Comparison of ENCODE assay signal across 1 cellular context in the genomic region with DNA sequence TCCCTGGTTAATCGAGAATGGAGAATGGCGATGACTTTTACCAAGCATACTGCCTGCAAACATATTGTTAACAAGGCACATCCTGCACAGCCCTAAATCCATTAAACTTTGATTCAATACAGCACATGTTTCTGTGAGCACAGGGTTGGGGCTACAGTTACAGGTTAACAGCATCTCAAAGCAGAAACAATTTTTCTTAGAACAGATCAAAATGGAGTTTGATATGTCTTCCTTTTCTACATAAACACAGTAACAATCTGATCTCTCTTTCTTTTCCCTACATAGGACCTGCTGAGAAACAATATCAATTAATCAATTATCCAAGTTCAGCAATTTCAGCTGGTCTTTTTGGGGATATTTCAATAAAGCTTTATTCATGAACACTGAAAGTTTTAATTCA.
A peak's percentile ranks its signal among the peaks of the same experiment; 100 is the strongest.
TF ChIP-seq lines count a peak whose summit lies in the region.
"Not testable (repeated sequence)": the region's sequence is repeated elsewhere in the genome, so short reads cannot be mapped to it uniquely, and the experiment has no call there.

No MANE protein-coding gene starts in this region.

TF ChIP-seq in K562, 482 proteins besides CTCF, POLR2A, EP300 and RAD21 (continued from another document):
- not testable (repeated sequence) for TF ChIP-seq NR4A1 (CRISPR knock-in tag; IDR thresholded peaks at IDR 0.05)
- peak; percentile 51; the same call in 1 of the 2 replicates for TF ChIP-seq NR4A1 (tag; IDR thresholded peaks at IDR 0.05)
- TF ChIP-seq, protein P1, sequence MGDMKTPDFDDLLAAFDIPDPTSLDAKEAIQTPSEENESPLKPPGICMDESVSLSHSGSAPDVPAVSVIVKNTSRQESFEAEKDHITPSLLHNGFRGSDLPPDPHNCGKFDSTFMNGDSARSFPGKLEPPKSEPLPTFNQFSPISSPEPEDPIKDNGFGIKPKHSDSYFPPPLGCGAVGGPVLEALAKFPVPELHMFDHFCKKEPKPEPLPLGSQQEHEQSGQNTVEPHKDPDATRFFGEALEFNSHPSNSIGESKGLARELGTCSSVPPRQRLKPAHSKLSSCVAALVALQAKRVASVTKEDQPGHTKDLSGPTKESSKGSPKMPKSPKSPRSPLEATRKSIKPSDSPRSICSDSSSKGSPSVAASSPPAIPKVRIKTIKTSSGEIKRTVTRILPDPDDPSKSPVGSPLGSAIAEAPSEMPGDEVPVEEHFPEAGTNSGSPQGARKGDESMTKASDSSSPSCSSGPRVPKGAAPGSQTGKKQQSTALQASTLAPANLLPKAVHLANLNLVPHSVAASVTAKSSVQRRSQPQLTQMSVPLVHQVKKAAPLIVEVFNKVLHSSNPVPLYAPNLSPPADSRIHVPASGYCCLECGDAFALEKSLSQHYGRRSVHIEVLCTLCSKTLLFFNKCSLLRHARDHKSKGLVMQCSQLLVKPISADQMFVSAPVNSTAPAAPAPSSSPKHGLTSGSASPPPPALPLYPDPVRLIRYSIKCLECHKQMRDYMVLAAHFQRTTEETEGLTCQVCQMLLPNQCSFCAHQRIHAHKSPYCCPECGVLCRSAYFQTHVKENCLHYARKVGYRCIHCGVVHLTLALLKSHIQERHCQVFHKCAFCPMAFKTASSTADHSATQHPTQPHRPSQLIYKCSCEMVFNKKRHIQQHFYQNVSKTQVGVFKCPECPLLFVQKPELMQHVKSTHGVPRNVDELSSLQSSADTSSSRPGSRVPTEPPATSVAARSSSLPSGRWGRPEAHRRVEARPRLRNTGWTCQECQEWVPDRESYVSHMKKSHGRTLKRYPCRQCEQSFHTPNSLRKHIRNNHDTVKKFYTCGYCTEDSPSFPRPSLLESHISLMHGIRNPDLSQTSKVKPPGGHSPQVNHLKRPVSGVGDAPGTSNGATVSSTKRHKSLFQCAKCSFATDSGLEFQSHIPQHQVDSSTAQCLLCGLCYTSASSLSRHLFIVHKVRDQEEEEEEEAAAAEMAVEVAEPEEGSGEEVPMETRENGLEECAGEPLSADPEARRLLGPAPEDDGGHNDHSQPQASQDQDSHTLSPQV (IDR thresholded peaks at IDR 0.05) = peak; percentile 83; the same call in 1 of the 2 replicates
- TF ChIP-seq, protein P2, sequence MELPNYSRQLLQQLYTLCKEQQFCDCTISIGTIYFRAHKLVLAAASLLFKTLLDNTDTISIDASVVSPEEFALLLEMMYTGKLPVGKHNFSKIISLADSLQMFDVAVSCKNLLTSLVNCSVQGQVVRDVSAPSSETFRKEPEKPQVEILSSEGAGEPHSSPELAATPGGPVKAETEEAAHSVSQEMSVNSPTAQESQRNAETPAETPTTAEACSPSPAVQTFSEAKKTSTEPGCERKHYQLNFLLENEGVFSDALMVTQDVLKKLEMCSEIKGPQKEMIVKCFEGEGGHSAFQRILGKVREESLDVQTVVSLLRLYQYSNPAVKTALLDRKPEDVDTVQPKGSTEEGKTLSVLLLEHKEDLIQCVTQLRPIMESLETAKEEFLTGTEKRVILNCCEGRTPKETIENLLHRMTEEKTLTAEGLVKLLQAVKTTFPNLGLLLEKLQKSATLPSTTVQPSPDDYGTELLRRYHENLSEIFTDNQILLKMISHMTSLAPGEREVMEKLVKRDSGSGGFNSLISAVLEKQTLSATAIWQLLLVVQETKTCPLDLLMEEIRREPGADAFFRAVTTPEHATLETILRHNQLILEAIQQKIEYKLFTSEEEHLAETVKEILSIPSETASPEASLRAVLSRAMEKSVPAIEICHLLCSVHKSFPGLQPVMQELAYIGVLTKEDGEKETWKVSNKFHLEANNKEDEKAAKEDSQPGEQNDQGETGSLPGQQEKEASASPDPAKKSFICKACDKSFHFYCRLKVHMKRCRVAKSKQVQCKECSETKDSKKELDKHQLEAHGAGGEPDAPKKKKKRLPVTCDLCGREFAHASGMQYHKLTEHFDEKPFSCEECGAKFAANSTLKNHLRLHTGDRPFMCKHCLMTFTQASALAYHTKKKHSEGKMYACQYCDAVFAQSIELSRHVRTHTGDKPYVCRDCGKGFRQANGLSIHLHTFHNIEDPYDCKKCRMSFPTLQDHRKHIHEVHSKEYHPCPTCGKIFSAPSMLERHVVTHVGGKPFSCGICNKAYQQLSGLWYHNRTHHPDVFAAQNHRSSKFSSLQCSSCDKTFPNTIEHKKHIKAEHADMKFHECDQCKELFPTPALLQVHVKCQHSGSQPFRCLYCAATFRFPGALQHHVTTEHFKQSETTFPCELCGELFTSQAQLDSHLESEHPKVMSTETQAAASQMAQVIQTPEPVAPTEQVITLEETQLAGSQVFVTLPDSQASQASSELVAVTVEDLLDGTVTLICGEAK (IDR thresholded peaks at IDR 0.05) = peak; percentile 53; the same call in 1 of the 2 replicates
- TF ChIP-seq, protein P2 (CRISPR knock-in tag; IDR thresholded peaks at IDR 0.05) = not testable (repeated sequence)
